1 cellular context compared by ENCODE assay signal in genomic region chr6:136012948-136013347, GRCh38.
TF ChIP-seq lines count a peak whose summit lies in the region.

No MANE protein-coding gene starts in this region.

TF ChIP-seq in SK-N-SH, 30 proteins besides CTCF, POLR2A, EP300 and RAD21 (continued from another document):
- TF ChIP-seq ZBTB33 (IDR thresholded peaks at IDR 0.05; ENCODE audit: borderline replicate concordance, low read depth) (no peak), IRF3 (IDR thresholded peaks at IDR 0.05; ENCODE audit: low read depth, low read length) (no peak), RXRA (IDR thresholded peaks at IDR 0.05; ENCODE audit: borderline replicate concordance, low read depth) (no peak), RCOR1 (IDR thresholded peaks at IDR 0.05; ENCODE audit: low read length) (no peak), POLR2AphosphoS5 (IDR thresholded peaks at IDR 0.05; ENCODE audit: low read depth, low read length) (no peak), ELF1 (IDR thresholded peaks at IDR 0.05) (no peak), YY1 (IDR thresholded peaks at IDR 0.05; ENCODE audit: low read depth) (no peak), EZH2phosphoT487 (IDR thresholded peaks at IDR 0.05; ENCODE audit: borderline replicate concordance, low read depth) (no peak), GATA2 (CRISPR knock-in tag; IDR thresholded peaks at IDR 0.05) (no peak), SIN3A (IDR thresholded peaks at IDR 0.05; ENCODE audit: borderline replicate concordance, low read depth, low read length) (no peak), MEF2A (IDR thresholded peaks at IDR 0.05; ENCODE audit: borderline replicate concordance, low read depth) (no peak), FOXM1 (IDR thresholded peaks at IDR 0.05; ENCODE audit: low read depth) (no peak)
